Comparison of ENCODE assay signal across 29 cellular contexts in the genomic region with DNA sequence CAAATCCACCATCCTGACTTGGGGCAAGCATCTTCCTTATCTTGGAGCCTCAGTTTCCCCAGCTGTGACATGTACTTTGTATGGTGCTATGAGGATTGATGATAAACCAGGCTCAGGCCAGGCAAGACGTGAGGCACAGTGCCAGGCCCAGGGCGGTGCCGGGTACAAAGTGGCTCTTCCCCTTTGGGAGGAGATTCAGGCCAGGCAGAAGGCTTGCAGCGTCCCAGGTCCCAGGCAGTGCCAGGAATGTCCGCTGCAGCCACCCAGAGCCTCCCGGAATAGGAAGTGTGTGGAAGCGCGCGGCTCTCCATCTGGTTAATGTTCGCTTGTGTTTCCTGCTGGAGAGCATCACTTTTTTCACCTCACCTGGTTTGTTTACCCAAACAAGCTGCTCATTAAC. TPM values are rescaled to one million over a fixed set of nuclear protein-coding genes. Genes with fewer than 3 reads are reported as not detected.
DNase-seq lines count a peak whose midpoint lies in the region; ATAC-seq, FAIRE-seq and TF ChIP-seq lines count a peak whose summit lies in the region.
"Had no signal": no experiment of that assay in that cellular context is flagged by ENCODE, and none has a peak within 500 bp of the region (broad histone marks: within the 10 kb centered on the region; RNA-seq: fewer than 3 reads in every experiment).

No MANE protein-coding gene starts in this region.

- H3K23ac ChIP-seq in neuronal stem cell (ENCODE audit: low read depth, low read length, poor library complexity), result no peak overlapping the region

- no peak overlapping the region for H3K4ac ChIP-seq in neuronal stem cell (ENCODE audit: low read length)

- H3K79me1 ChIP-seq in neuronal stem cell (ENCODE audit: low read depth, low read length), result no peaks in the 10 kb centered on the region

- H3K4me3 ChIP-seq in kidney (ENCODE audit: low read length in 2 of 2), result no peak overlapping the region
- no peak overlapping the region for H3K4me3 ChIP-seq in neuronal stem cell (ENCODE audit: low read length in 2 of 2)
- H3K4me3 ChIP-seq: A549, GM12878, PC-9 had no signal

- no peaks in the 10 kb centered on the region for H3K36me3 Mint-ChIP-seq in activated T-cell treated with anti-CD3 and anti-CD28 coated beads, Interleukin-2, amount 50 U/mL, for 4 hours (ENCODE audit: insufficient read depth)
- H3K36me3 Mint-ChIP-seq: CD14-positive monocyte; CD8-positive, alpha-beta memory T cell had no signal

- H3K14ac ChIP-seq in neuronal stem cell (ENCODE audit: low read length), result no peak overlapping the region

- no peak overlapping the region for H2AFZ ChIP-seq in neuronal stem cell (ENCODE audit: low read length)
- H2AFZ ChIP-seq: PC-9 had no signal

- intact Hi-C loops in kidney (cut with DNase I), result no loop called here

- H3K4me2 ChIP-seq in neuronal stem cell (ENCODE audit: insufficient read depth, low read length, poor library complexity, severe bottlenecking), result no peak overlapping the region
- H3K4me2 ChIP-seq: A549, PC-9 had no signal

- no peak overlapping the region for H2BK12ac ChIP-seq in neuronal stem cell (ENCODE audit: low read length)

- no peaks in the 10 kb centered on the region for H3K9me3 Mint-ChIP-seq in activated T-cell treated with anti-CD3 and anti-CD28 coated beads, Interleukin-2, amount 50 U/mL, for 4 hours
- H3K9me3 Mint-ChIP-seq: CD8-positive, alpha-beta memory T cell had no signal

- H3K4me1 ChIP-seq in kidney (ENCODE audit: control insufficient read depth in 1 of 2, insufficient read depth in 1 of 2, low read depth in 1 of 2, low read length in 2 of 2), result no peaks in the 10 kb centered on the region
- H3K4me1 ChIP-seq in neuronal stem cell (ENCODE audit: control insufficient read depth in 2 of 2, insufficient read depth in 1 of 2, low read depth in 1 of 2, low read length in 2 of 2), result peaks cover 0 to 4% of the 10 kb centered on the region in 2 donors
- H3K4me1 ChIP-seq: A549, BE2C had no signal

- no peaks in the 10 kb centered on the region for H3K9me3 ChIP-seq in kidney (ENCODE audit: control insufficient read depth in 1 of 2, low read length in 2 of 2)
- no peaks in the 10 kb centered on the region for H3K9me3 ChIP-seq in neuronal stem cell (replicated peaks in 1 of 2; ENCODE audit: control insufficient read depth in 2 of 2, insufficient read depth in 1 of 2, low read depth in 1 of 2, low read length in 2 of 2)
- H3K9me3 ChIP-seq: A549, BE2C had no signal

- no CpG with 5 or more reads among the region's 10 CpGs for WGBS in neuronal stem cell (ENCODE audit: extremely low coverage in 2 of 2, insufficient read length in 2 of 2, insufficient replicate concordance in 1 of 2), 2 donors

- DNase-seq in AG20443 (ENCODE audit: low spot score), result peak; percentile 46
- DNase-seq in HUDEP-2 (lab: John Stamatoyannopoulos, UW; ENCODE audit: unreplicated experiment in 76 of 76), result peak in 58 of 76 experiments; percentile 2 to 74 (median 34)
- peak; percentile 69 for DNase-seq in kidney
- DNase-seq in neuronal stem cell (ENCODE audit: low spot score), result no peak
- DNase-seq in NCI-H1105 treated with DMSO at 0.1 percent for 48 hours (lab: John Stamatoyannopoulos, UW), result no peak
- DNase-seq in activated T-cell treated with anti-CD3 and anti-CD28 coated beads, Interleukin-2, amount 50 U/mL, for 4 hours, result no peak
- DNase-seq: BE2C; CD8-positive, alpha-beta memory T cell; DMS 273 treated with DMSO at 0.1 percent for 48 hours; DMS79; EL; GDM1; NCI-H1092; NCI-H1436; NCI-H187; NCI-H2107; NCI-H446 treated with DMSO at 0.1 percent for 48 hours; NCI-H526; NCI-H82; PC-9; RPMI8226; SHP77 had no signal

- H3K18ac ChIP-seq in neuronal stem cell (ENCODE audit: low read length), result peak overlapping the region; percentile 69

- peaks cover 8% of the 10 kb centered on the region for H3K27me3 Mint-ChIP-seq in activated T-cell treated with anti-CD3 and anti-CD28 coated beads, Interleukin-2, amount 50 U/mL, for 4 hours (ENCODE audit: low read depth)

- no peak overlapping the region for H2BK120ac ChIP-seq in neuronal stem cell (ENCODE audit: low read depth, low read length)

- H2AK5ac ChIP-seq in neuronal stem cell (ENCODE audit: low read depth, low read length), result peak overlapping the region; percentile 69

- H3K27ac ChIP-seq in kidney (ENCODE audit: low read depth in 2 of 2, low read length in 2 of 2), result no peak overlapping the region
- no peak overlapping the region for H3K27ac ChIP-seq in neuronal stem cell (replicated peaks; ENCODE audit: low read length)
- H3K27ac ChIP-seq: A549, HL-60, PC-9 had no signal

- H2BK5ac ChIP-seq in neuronal stem cell (ENCODE audit: low read length), result no peak overlapping the region

- H3K36me3 ChIP-seq in kidney (ENCODE audit: control insufficient read depth in 1 of 2, insufficient read depth in 2 of 2, low read length in 2 of 2), result no peaks in the 10 kb centered on the region
- H3K36me3 ChIP-seq in neuronal stem cell (replicated peaks in 1 of 2; ENCODE audit: control insufficient read depth in 2 of 2, insufficient read depth in 2 of 2, low read length in 2 of 2), result no peaks in the 10 kb centered on the region
- H3K36me3 ChIP-seq: BE2C had no signal

- H4K8ac ChIP-seq in neuronal stem cell (ENCODE audit: low read depth, low read length), result no peak overlapping the region

- H3K27me3 ChIP-seq in neuronal stem cell (ENCODE audit: control insufficient read depth in 3 of 3, insufficient read depth in 3 of 3, low read depth in 1 of 3, low read length in 3 of 3), result peaks cover 0 to 29% (median 0%) of the 10 kb centered on the region in 3 experiments
- H3K27me3 ChIP-seq: BE2C had no signal

- FAIRE-seq in kidney (lab: Jason Lieb, UNC), result no peak
- FAIRE-seq: A549, GM12878 had no signal

- no peak overlapping the region for H3K9ac ChIP-seq in kidney (ENCODE audit: low read length in 2 of 2)
- no peak overlapping the region for H3K9ac ChIP-seq in neuronal stem cell (ENCODE audit: low read depth, low read length, poor library complexity)

- peak overlapping the region; percentile 46 for H2BK15ac ChIP-seq in neuronal stem cell (ENCODE audit: low read length)

- H3K4me1 Mint-ChIP-seq in activated T-cell treated with anti-CD3 and anti-CD28 coated beads, Interleukin-2, amount 50 U/mL, for 4 hours (ENCODE audit: low read depth), result no peaks in the 10 kb centered on the region
- H3K4me1 Mint-ChIP-seq: CD14-positive monocyte; CD8-positive, alpha-beta memory T cell had no signal

- no peak overlapping the region for H4K91ac ChIP-seq in neuronal stem cell (ENCODE audit: low read depth, low read length, poor library complexity)

- ATAC-seq in activated T-cell treated with anti-CD3 and anti-CD28 coated beads, Interleukin-2, amount 50 U/mL, for 4 hours, result no peak
- ATAC-seq in activated CD4-positive, CD25-positive, alpha-beta regulatory T cell treated with anti-CD3 and anti-CD28 coated beads, Interleukin-2, amount 50 U/mL, for 24 hours, result no peak
- no peak for ATAC-seq in GM19455 (IDR thresholded peaks at IDR 0.05; ENCODE audit: unreplicated experiment)
- ATAC-seq: A549, GM12878, HCT116 had no signal

- TF ChIP-seq CTCF in kidney (IDR thresholded peaks at IDR 0.05; ENCODE audit: borderline replicate concordance, extremely low read depth, insufficient read depth), result no peak

- no peak overlapping the region for H3K4me3 Mint-ChIP-seq in activated T-cell treated with anti-CD3 and anti-CD28 coated beads, Interleukin-2, amount 50 U/mL, for 4 hours
- H3K4me3 Mint-ChIP-seq: CD14-positive monocyte; CD8-positive, alpha-beta memory T cell had no signal

RNA-seq across cellular contexts. Expression of a gene that starts 12.6 kb away (rescaled TPM):
- total RNA-seq in kidney, result 19.6 TPM
- 16.3 TPM for polyA plus RNA-seq in kidney (ENCODE audit: insufficient read depth, low read depth, low replicate concordance)
- 29.0 TPM for polyA plus RNA-seq in neuronal stem cell (2013, experiment 1 of 2)
- polyA plus RNA-seq in neuronal stem cell (2013, experiment 2 of 2), result 28.6 TPM
- total RNA-seq in activated T-cell treated with anti-CD3 and anti-CD28 coated beads, Interleukin-2, amount 50 U/mL, for 4 hours, result 10 to 100 TPM; 15.5 to 21.7 (median 16.9) TPM

Comparison
In these comparisons a context has a peak if more than half of its experiments do, and no peak if none do; other contexts are left out.
1. DNase-seq: peak in AG20443 (single experiment), HUDEP-2 (58 of 76) and kidney (single experiment); none in neuronal stem cell (single experiment), NCI-H1105 treated with DMSO at 0.1 percent for 48 hours (single experiment) and activated T-cell treated with anti-CD3 and anti-CD28 coated beads, Interleukin-2, amount 50 U/mL, for 4 hours (single experiment).